ENCODE assay signal across 33 cellular contexts in the genomic region with DNA sequence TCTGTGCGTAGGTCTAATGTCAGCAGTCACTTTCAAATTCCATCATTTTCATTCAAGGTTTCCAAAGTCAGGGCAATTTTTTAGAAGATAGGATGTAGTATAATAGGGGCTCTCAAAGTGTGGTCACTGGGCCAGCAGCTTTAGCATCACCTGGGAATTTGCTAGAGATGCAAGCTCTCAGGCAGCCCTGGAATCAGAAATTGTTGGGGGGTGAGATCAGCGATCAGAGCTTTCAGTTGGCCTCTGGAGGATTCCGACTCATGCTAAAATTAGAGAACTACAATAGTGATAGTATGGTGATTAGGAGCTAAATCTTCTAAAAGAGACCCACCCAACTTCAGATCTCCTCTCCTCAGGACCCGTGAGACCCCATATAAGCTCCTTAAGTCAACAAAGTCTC. TPM values are rescaled to one million over a fixed set of nuclear protein-coding genes. Genes with fewer than 3 reads are reported as not detected.
"Had no signal": no experiment of that assay in that cellular context is flagged by ENCODE, and none has a peak within 500 bp of the region (broad histone marks: within the 10 kb centered on the region; RNA-seq: fewer than 3 reads in every experiment).

No MANE protein-coding gene starts in this region.

- H3K9me3 Mint-ChIP-seq: activated B cell treated with CpG ODN at 0.5 μM for 24 hours; activated CD8-positive, alpha-beta T cell treated with anti-CD3 and anti-CD28 coated beads for 36 hours; activated naive CD8-positive, alpha-beta T cell treated with anti-CD3 and anti-CD28 coated beads for 36 hours; activated T-cell treated with anti-CD3 and anti-CD28 coated beads, Interleukin-2, amount 50 U/mL, for 72 hours; activated T-helper 17 cell treated with anti-CD3 and anti-CD28 coated beads, Interleukin-2, amount 50 U/mL, for 72 hours; T-cell had no signal

- DNase-seq: activated B cell treated with CpG ODN at 0.5 μM for 24 hours; activated CD4-positive, alpha-beta T cell treated with anti-CD3 and anti-CD28 coated beads for 4 hours; activated CD4-positive, alpha-beta T cell treated with anti-CD3 and anti-CD28 coated beads, Interleukin-2, amount 50 U/mL, for 1 hour; activated CD4-positive, CD25-positive, alpha-beta regulatory T cell treated with anti-CD3 and anti-CD28 coated beads, Interleukin-2, amount 50 U/mL, for 72 hours; activated CD8-positive, alpha-beta T cell treated with anti-CD3 and anti-CD28 coated beads for 36 hours; activated effector memory CD4-positive, alpha-beta T cell treated with anti-CD3 and anti-CD28 coated beads, Interleukin-2, amount 50 U/mL, for 16 hours; activated naive CD4-positive, alpha-beta T cell; activated naive CD4-positive, alpha-beta T cell treated with anti-CD3 and anti-CD28 coated beads, Interleukin-2, amount 50 U/mL, for 16 hours; activated naive CD8-positive, alpha-beta T cell treated with anti-CD3 and anti-CD28 coated beads for 36 hours; activated T-cell treated with anti-CD3 and anti-CD28 coated beads, Interleukin-2, amount 50 U/mL, for 1 hour; activated T-cell treated with anti-CD3 and anti-CD28 coated beads, Interleukin-2, amount 50 U/mL, for 72 hours; amniotic stem cell; aorta; Kasumi-1; KG1; MG63; NCI-H1048; NCI-H1105 treated with DMSO at 0.1 percent for 48 hours; NCI-H1436; NCI-H1694; NCI-H1930; NCI-H2081 treated with DMSO at 0.1 percent for 48 hours; NCI-H345; NCI-H524 treated with DMSO at 0.1 percent for 48 hours; SHP77; SJCRH30; T-cell; T-helper 17 cell had no signal

- H3K4me3 Mint-ChIP-seq: activated B cell treated with CpG ODN at 0.5 μM for 24 hours; activated CD8-positive, alpha-beta T cell treated with anti-CD3 and anti-CD28 coated beads for 36 hours; activated naive CD8-positive, alpha-beta T cell treated with anti-CD3 and anti-CD28 coated beads for 36 hours; activated T-cell treated with anti-CD3 and anti-CD28 coated beads, Interleukin-2, amount 50 U/mL, for 72 hours; activated T-helper 17 cell treated with anti-CD3 and anti-CD28 coated beads, Interleukin-2, amount 50 U/mL, for 72 hours; T-cell; T-helper 17 cell had no signal

- H3K36me3 ChIP-seq: breast epithelium, MG63, SJCRH30 had no signal

- H3K27ac Mint-ChIP-seq: activated B cell treated with CpG ODN at 0.5 μM for 24 hours; activated CD8-positive, alpha-beta T cell treated with anti-CD3 and anti-CD28 coated beads for 36 hours; activated naive CD8-positive, alpha-beta T cell treated with anti-CD3 and anti-CD28 coated beads for 36 hours; activated T-cell treated with anti-CD3 and anti-CD28 coated beads, Interleukin-2, amount 50 U/mL, for 72 hours; activated T-helper 17 cell treated with anti-CD3 and anti-CD28 coated beads, Interleukin-2, amount 50 U/mL, for 72 hours; T-cell; T-helper 17 cell had no signal

- H3K4me1 ChIP-seq: SJCRH30 had no signal

- ATAC-seq: activated CD8-positive, alpha-beta T cell treated with anti-CD3 and anti-CD28 coated beads for 36 hours; activated T-cell treated with anti-CD3 and anti-CD28 coated beads, Interleukin-2, amount 50 U/mL, for 72 hours; activated T-helper 17 cell treated with anti-CD3 and anti-CD28 coated beads, Interleukin-2, amount 50 U/mL, for 72 hours; Panc1; T-cell; T-helper 17 cell had no signal

- H3K9me3 ChIP-seq: breast epithelium, MG63, SJCRH30 had no signal

- H3K4me3 ChIP-seq: breast epithelium, MG63, SJCRH30, SK-N-MC had no signal

- H3K36me3 Mint-ChIP-seq: activated naive CD8-positive, alpha-beta T cell treated with anti-CD3 and anti-CD28 coated beads for 36 hours; T-cell had no signal

- H3K4me1 Mint-ChIP-seq: activated T-helper 17 cell treated with anti-CD3 and anti-CD28 coated beads, Interleukin-2, amount 50 U/mL, for 72 hours had no signal

- H3K27me3 ChIP-seq: breast epithelium, MG63, SJCRH30 had no signal

- H3K27ac ChIP-seq: breast epithelium, SJCRH30, SK-N-MC, VCaP had no signal

RNA-seq across cellular contexts. Expression of a gene that starts 2.4 kb away (rescaled TPM):
- total RNA-seq: activated B cell treated with CpG ODN at 0.5 μM for 24 hours had no signal
